ENCODE assay signal across 1 cellular context in the genomic region with DNA sequence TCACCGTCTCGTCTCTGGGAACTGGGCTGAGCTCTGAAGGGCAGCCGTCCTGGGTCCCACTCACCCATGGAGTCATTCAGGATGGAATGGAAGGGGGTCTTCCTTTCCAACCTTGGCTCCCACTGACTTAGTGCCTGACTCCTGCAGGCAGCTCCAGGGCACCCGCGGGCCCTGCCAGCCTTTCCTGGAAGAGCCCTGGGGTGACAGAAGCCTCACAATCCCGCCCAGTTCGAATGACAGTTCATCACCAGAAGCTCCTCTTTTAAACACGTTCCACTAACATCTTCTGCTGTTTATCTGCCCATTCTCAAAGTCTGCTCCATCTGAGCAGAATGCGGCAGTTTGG.
TF ChIP-seq lines count a peak whose summit lies in the region.

No MANE protein-coding gene starts in this region.

TF ChIP-seq in H1, 55 proteins besides CTCF, POLR2A, EP300 and RAD21:
- TF ChIP-seq, protein P1, sequence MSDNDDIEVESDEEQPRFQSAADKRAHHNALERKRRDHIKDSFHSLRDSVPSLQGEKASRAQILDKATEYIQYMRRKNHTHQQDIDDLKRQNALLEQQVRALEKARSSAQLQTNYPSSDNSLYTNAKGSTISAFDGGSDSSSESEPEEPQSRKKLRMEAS (IDR thresholded peaks at IDR 0.05) = no peak
- TF ChIP-seq, protein P2, sequence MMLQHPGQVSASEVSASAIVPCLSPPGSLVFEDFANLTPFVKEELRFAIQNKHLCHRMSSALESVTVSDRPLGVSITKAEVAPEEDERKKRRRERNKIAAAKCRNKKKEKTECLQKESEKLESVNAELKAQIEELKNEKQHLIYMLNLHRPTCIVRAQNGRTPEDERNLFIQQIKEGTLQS (IDR thresholded peaks at IDR 0.05; ENCODE audit: insufficient read depth, low read depth, low read length) = no peak
- TF ChIP-seq SAP30 (IDR thresholded peaks at IDR 0.05; ENCODE audit: insufficient read depth, insufficient replicate concordance, low read length) (no peak), TEAD4 (IDR thresholded peaks at IDR 0.05; ENCODE audit: low read depth, low read length) (no peak), TBP (IDR thresholded peaks at IDR 0.05; ENCODE audit: low read depth, low read length) (no peak), HDAC6 (IDR thresholded peaks at IDR 0.05; ENCODE audit: low read depth, low read length) (no peak), CHD2 (IDR thresholded peaks at IDR 0.05; ENCODE audit: low read length) (no peak), SP2 (IDR thresholded peaks at IDR 0.05; ENCODE audit: low read length) (no peak), TCF12 (IDR thresholded peaks at IDR 0.05; ENCODE audit: low read depth, low read length) (no peak), SRF (IDR thresholded peaks at IDR 0.05; ENCODE audit: low read depth, low read length) (no peak)
